8 cellular contexts compared by ENCODE assay signal in the genomic region with DNA sequence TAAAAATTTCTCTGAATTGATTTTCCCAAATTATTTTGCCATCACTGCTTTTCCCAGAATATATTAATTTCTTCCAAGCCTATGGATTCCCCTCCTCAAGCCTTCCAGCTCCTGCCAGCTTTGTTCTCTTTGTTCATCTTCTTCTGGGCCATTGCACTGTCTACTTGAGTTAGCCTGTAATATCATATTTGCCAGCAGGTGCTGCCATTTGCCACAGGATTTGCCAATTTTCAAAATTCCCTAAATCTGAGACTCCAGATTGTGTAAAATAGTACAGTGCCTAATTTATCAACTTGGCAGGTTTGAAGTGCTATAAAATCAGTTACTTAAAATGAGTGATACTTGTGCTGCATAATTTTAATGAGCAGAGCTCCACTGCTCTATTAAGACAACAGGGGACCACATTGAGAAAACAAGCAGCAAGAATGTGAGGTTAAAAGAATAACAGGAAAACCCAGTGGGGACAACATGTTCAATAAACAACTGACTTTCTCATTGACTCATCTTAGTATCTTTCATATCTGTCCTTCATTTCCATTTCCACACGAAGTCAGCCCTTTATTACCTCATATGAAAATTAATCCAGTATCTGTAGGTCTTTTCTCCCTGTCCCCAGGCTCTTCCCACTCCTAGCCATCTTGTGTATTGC.
DNase-seq lines count a peak whose midpoint lies in the region; ATAC-seq and TF ChIP-seq lines count a peak whose summit lies in the region.

No MANE protein-coding gene starts in this region.

- no peaks in the 10 kb centered on the region for H3K9me3 Mint-ChIP-seq in MCF 10A (ENCODE audit: unreplicated experiment)
- H3K9me3 Mint-ChIP-seq in activated CD4-positive, alpha-beta T cell treated with anti-CD3 and anti-CD28 coated beads for 36 hours (ENCODE audit: low read depth): no peaks in the 10 kb centered on the region

- H3K27ac Mint-ChIP-seq in MCF 10A (ENCODE audit: low read depth, unreplicated experiment): no peak overlapping the region
- no peak overlapping the region for H3K27ac Mint-ChIP-seq in activated CD4-positive, alpha-beta T cell treated with anti-CD3 and anti-CD28 coated beads for 36 hours

- ATAC-seq in foreskin keratinocyte (peak; percentile 50), upper lobe of right lung (no peak)
- no peak for ATAC-seq in activated CD4-positive, alpha-beta T cell treated with anti-CD3 and anti-CD28 coated beads for 36 hours

- H3K4me3 Mint-ChIP-seq in MCF 10A (ENCODE audit: unreplicated experiment): no peak overlapping the region
- H3K4me3 Mint-ChIP-seq in activated CD4-positive, alpha-beta T cell treated with anti-CD3 and anti-CD28 coated beads for 36 hours: no peak overlapping the region

- no peaks in the 10 kb centered on the region for H3K4me1 ChIP-seq in breast epithelium
- H3K4me1 ChIP-seq in foreskin keratinocyte: no peaks in the 10 kb centered on the region
- no peaks in the 10 kb centered on the region for H3K4me1 ChIP-seq in upper lobe of right lung

- no peaks in the 10 kb centered on the region for H3K27me3 Mint-ChIP-seq in MCF 10A (ENCODE audit: insufficient read depth, unreplicated experiment)
- no peaks in the 10 kb centered on the region for H3K27me3 Mint-ChIP-seq in activated CD4-positive, alpha-beta T cell treated with anti-CD3 and anti-CD28 coated beads for 36 hours

- DNase-seq in MCF 10A (ENCODE audit: unreplicated experiment) (peak; percentile 52), breast epithelium (ENCODE audit: low spot score in 2 of 2) (no peak), RKO (ENCODE audit: low spot score) (peak; percentile 34), foreskin keratinocyte (no peak), upper lobe of right lung (no peak), posterior cingulate gyrus (no peak), KG1 (lab: John Stamatoyannopoulos, UW) (no peak)
- DNase-seq in activated CD4-positive, alpha-beta T cell treated with anti-CD3 and anti-CD28 coated beads for 36 hours: no peak

- H3K4me3 ChIP-seq in breast epithelium (no peak overlapping the region), upper lobe of right lung (no peak overlapping the region)

- H3K27ac ChIP-seq in breast epithelium (no peak overlapping the region), foreskin keratinocyte (no peak overlapping the region), upper lobe of right lung (no peak overlapping the region)

- no peaks in the 10 kb centered on the region for H3K9me3 ChIP-seq in breast epithelium
- H3K9me3 ChIP-seq in upper lobe of right lung: no peaks in the 10 kb centered on the region

- POLR2A ChIA-PET in MCF 10A (lab: Yijun Ruan, JAX): interaction anchor here (0.9 to 2.9 kb wide), 2 partner anchors 18 to 106 kb away, joined by 3 to 8 read pairs; a partner anchor contains a TSS
- POLR2A ChIA-PET in activated CD4-positive, alpha-beta T cell treated with anti-CD3 and anti-CD28 coated beads for 36 hours (lab: Charles Lee): no interaction called here

- TF ChIP-seq POLR2A in breast epithelium (IDR thresholded peaks at IDR 0.05): no peak

- H3K36me3 ChIP-seq in breast epithelium (no peaks in the 10 kb centered on the region), upper lobe of right lung (no peaks in the 10 kb centered on the region)

- BruUV-seq in MCF 10A (replicated peaks; lab: Mats Ljungman, UMichigan): no TSS peak

- TF ChIP-seq CTCF in MCF 10A (IDR thresholded peaks at IDR 0.05; ENCODE audit: unreplicated experiment) (peak; percentile 61), breast epithelium (IDR thresholded peaks at IDR 0.05) (peak in 1 of 3 donors; percentile 43), foreskin keratinocyte (conservative IDR thresholded peaks at IDR 0.05) (peak; percentile 69), upper lobe of right lung (IDR thresholded peaks at IDR 0.05) (peak; percentile 35)

- no peaks in the 10 kb centered on the region for H3K36me3 Mint-ChIP-seq in MCF 10A (ENCODE audit: insufficient read depth, unreplicated experiment)
- no peaks in the 10 kb centered on the region for H3K36me3 Mint-ChIP-seq in activated CD4-positive, alpha-beta T cell treated with anti-CD3 and anti-CD28 coated beads for 36 hours (ENCODE audit: low read depth)

- H3K4me1 Mint-ChIP-seq in MCF 10A (ENCODE audit: insufficient read depth, unreplicated experiment): no peaks in the 10 kb centered on the region
- H3K4me1 Mint-ChIP-seq in activated CD4-positive, alpha-beta T cell treated with anti-CD3 and anti-CD28 coated beads for 36 hours: peaks cover 5% of the 10 kb centered on the region

- CTCF ChIA-PET in MCF 10A (lab: Yijun Ruan, JAX): interaction anchor here (0.6 to 8.9 kb wide), 27 partner anchors 10 to 1201 kb away, joined by 3 to 103 read pairs (median 4); no protein-coding TSS in a partner anchor
- CTCF ChIA-PET in activated CD4-positive, alpha-beta T cell treated with anti-CD3 and anti-CD28 coated beads for 36 hours (lab: Charles Lee): interaction anchor here (1.0 to 8.0 kb wide), 3 partner anchors 8 to 41 kb away, joined by 4 to 72 read pairs (median 6); no protein-coding TSS in a partner anchor

- H3K27me3 ChIP-seq in breast epithelium (no peaks in the 10 kb centered on the region), foreskin keratinocyte (no peaks in the 10 kb centered on the region), upper lobe of right lung (no peaks in the 10 kb centered on the region)

- intact Hi-C loops in MCF 10A (cut with micrococcal nuclease): loop anchor here (1.0 to 10.0 kb wide), 2 partner anchors 94 to 1237 kb away; no protein-coding TSS in a partner anchor
- intact Hi-C loops in breast epithelium (cut with DNase I; ENCODE audit: low total_unique reads): no loop called here
- intact Hi-C loops in upper lobe of right lung (cut with DNase I): no loop called here
- intact Hi-C loops in activated CD4-positive, alpha-beta T cell treated with anti-CD3 and anti-CD28 coated beads for 36 hours (cut with DNase I, micrococcal nuclease): no loop called here
- intact Hi-C loops in posterior cingulate gyrus (cut with DNase I): loop anchor here (2.0 kb wide), 1 partner anchor 43 kb away; no protein-coding TSS in a partner anchor

Comparison
In these comparisons a context has a peak if more than half of its experiments do, and no peak if none do; other contexts are left out.
1. DNase-seq: peak in MCF 10A (single experiment) and RKO (single experiment); none in breast epithelium (0 of 2), foreskin keratinocyte (0 of 2), upper lobe of right lung (single experiment), activated CD4-positive, alpha-beta T cell treated with anti-CD3 and anti-CD28 coated beads for 36 hours (single experiment), posterior cingulate gyrus (0 of 10) and KG1 (single experiment).
2. intact Hi-C loops: an anchor here in MCF 10A (1.0 to 10.0 kb wide) and posterior cingulate gyrus (2.0 kb wide); none called in breast epithelium, upper lobe of right lung and activated CD4-positive, alpha-beta T cell treated with anti-CD3 and anti-CD28 coated beads for 36 hours.